ENCODE assay signal across 8 cellular contexts in the genomic region with DNA sequence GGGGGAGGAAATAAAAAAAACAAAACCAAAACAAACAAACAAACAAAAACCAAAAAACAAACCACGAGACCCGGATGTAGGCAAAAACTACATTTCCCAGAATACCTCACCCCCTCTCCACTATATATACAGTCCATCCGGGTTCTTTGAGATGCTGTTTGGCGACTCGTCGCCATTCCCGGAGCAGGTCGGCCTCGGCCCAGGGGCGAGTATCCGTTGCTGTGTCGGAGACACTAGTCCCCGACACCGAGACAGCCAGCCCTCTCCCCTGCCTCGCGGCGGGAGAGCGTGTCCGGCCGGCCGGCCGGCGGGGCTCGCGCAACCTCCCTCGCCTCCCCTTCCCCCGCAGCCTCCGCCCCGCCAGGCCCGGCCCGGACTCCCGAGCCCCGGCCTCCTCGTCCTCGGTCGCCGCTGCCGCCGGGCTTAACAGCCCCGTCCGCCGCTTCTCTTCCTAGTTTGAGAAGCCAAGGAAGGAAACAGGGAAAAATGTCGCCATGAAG. TPM values are rescaled to one million over a fixed set of nuclear protein-coding genes. Genes with fewer than 3 reads are reported as not detected.
DNase-seq lines count a peak whose midpoint lies in the region; ATAC-seq and TF ChIP-seq lines count a peak whose summit lies in the region.

A gene (plus strand): TSS at position 154 of the 500 bp plus-strand sequence. CDS start 456 bp downstream, outside the sequence.

- TF ChIP-seq POLR2A in adrenal gland (IDR thresholded peaks at IDR 0.05), result peak; percentile 97 to 99
- TF ChIP-seq POLR2A in heart left ventricle (IDR thresholded peaks at IDR 0.05), result peak; percentile 97 to 98
- peak; percentile 99 for TF ChIP-seq POLR2A in transverse colon (IDR thresholded peaks at IDR 0.05)

- TF ChIP-seq EP300 in transverse colon (IDR thresholded peaks at IDR 0.05; ENCODE audit: low read depth), result no peak

- peak within 1 kb of the TSS; percentile 61 for H2AFZ ChIP-seq in parathyroid adenoma

- WGBS in adrenal gland, 4 donors, result 0 to 1% (median 0%) methylated on average over 16 to 43 of the region's 43 CpGs
- 0 to 1% (median 1%) methylated on average over 26 to 43 of the region's 43 CpGs for WGBS in heart left ventricle, 4 donors
- 0% methylated on average over 4 to 31 of the region's 43 CpGs for WGBS in transverse colon (ENCODE audit: low coverage in 1 of 2), 2 donors

- peaks cover 40% of the 10 kb centered on the region for H3K79me2 ChIP-seq in parathyroid adenoma

- no peaks in the 10 kb centered on the region for H3K27me3 ChIP-seq in adrenal gland
- no peaks in the 10 kb centered on the region for H3K27me3 ChIP-seq in heart left ventricle
- H3K27me3 ChIP-seq in parathyroid adenoma (ENCODE audit: control insufficient read depth, insufficient read depth, low read length), result no peaks in the 10 kb centered on the region
- no peaks in the 10 kb centered on the region for H3K27me3 ChIP-seq in transverse colon

- H3K4me2 ChIP-seq in parathyroid adenoma (ENCODE audit: low read length), result peak within 1 kb of the TSS; percentile 98

- peaks cover 37 to 38% of the 10 kb centered on the region in 2 donors for H3K4me1 ChIP-seq in adrenal gland (replicated peaks in 1 of 2)
- H3K4me1 ChIP-seq in heart left ventricle, result peaks cover 12 to 50% (median 38%) of the 10 kb centered on the region in 12 donors
- peaks cover 35% of the 10 kb centered on the region for H3K4me1 ChIP-seq in parathyroid adenoma
- H3K4me1 ChIP-seq in transverse colon, result peaks cover 21 to 55% (median 49%) of the 10 kb centered on the region in 4 donors

- peak; percentile 67 for ATAC-seq in HG02642 (IDR thresholded peaks at IDR 0.05; ENCODE audit: poor library complexity, unreplicated experiment)
- ATAC-seq in heart left ventricle, result peak; percentile 59 to 83 (median 74)

- no peaks in the 10 kb centered on the region for H3K36me3 ChIP-seq in adrenal gland (replicated peaks in 1 of 2)
- H3K36me3 ChIP-seq in heart left ventricle, result peaks cover 0 to 12% (median 0%) of the 10 kb centered on the region in 9 donors
- H3K36me3 ChIP-seq in parathyroid adenoma (ENCODE audit: control insufficient read depth, insufficient read depth, low read length), result no peaks in the 10 kb centered on the region
- H3K36me3 ChIP-seq in transverse colon, result no peaks in the 10 kb centered on the region

- DNase-seq in NCI-H1436 (lab: John Stamatoyannopoulos, UW) (peak; percentile 87), adrenal gland (peak; percentile 73 to 89 (median 82)), heart left ventricle (peak; percentile 76 to 88 (median 83)), transverse colon (peak; percentile 85)

- in situ Hi-C loops in transverse colon (cut with MboI; ENCODE audit: low pct_ligation_motif_present in 1 of 4, low pct_unique_long_range_greater_than_20kb in 1 of 4, low sequenced_read_pairs in 3 of 4), result no loop called here

- intact Hi-C loops in T-helper 1 cell treated with Interleukin-12 subunit alpha and Interleukin-12 subunit beta and Interleukin-4 antibody, amounts not matched to agents 30 ng/mL and 1 ng/mL, for 36 hours (cut with micrococcal nuclease), result loop anchor here (1.0 to 2.0 kb wide), 7 partner anchors 38 to 482 kb away; a partner anchor contains a TSS
- intact Hi-C loops in adrenal gland (cut with DNase I) (no loop called here), heart left ventricle (cut with DNase I) (loop anchor here in 2 of 10 donors (2.0 to 5.0 kb wide), 2 partner anchors 21 to 37 kb away; a partner anchor contains a TSS), transverse colon (cut with DNase I; ENCODE audit: low total_unique reads) (no loop called here)

- H3K9me3 ChIP-seq in adrenal gland (replicated peaks in 1 of 3) (no peaks in the 10 kb centered on the region), heart left ventricle (no peaks in the 10 kb centered on the region), parathyroid adenoma (ENCODE audit: control insufficient read depth, low read length) (no peaks in the 10 kb centered on the region), transverse colon (no peaks in the 10 kb centered on the region)

- TF ChIP-seq CTCF in adrenal gland (IDR thresholded peaks at IDR 0.05) (no peak), heart left ventricle (IDR thresholded peaks at IDR 0.05) (no peak), parathyroid adenoma (IDR thresholded peaks at IDR 0.05) (no peak), transverse colon (IDR thresholded peaks at IDR 0.05) (no peak)

- peak within 1 kb of the TSS; percentile 93 for H3K9ac ChIP-seq in parathyroid adenoma

- H3K27ac ChIP-seq in adrenal gland (peak within 1 kb of the TSS; percentile 81 to 99 (median 97)), heart left ventricle (peak within 1 kb of the TSS; percentile 94 to 98 (median 96)), parathyroid adenoma (peak within 1 kb of the TSS; percentile 76), transverse colon (peak within 1 kb of the TSS; percentile 95 to 99 (median 97))

- H3K4me3 ChIP-seq in GM08714 (ENCODE audit: low read length) (peak within 1 kb of the TSS; percentile 88), adrenal gland (peak within 1 kb of the TSS; percentile 4 to 98 (median 90)), heart left ventricle (peak within 1 kb of the TSS; percentile 68 to 99 (median 94)), parathyroid adenoma (ENCODE audit: low read depth, low read length) (peak within 1 kb of the TSS; percentile 96), transverse colon (peak within 1 kb of the TSS; percentile 92 to 97 (median 94))

RNA-seq across cellular contexts. Expression of the gene that starts here (rescaled TPM):
- total RNA-seq in T-helper 1 cell treated with Interleukin-12 subunit alpha and Interleukin-12 subunit beta and Interleukin-4 antibody, amounts not matched to agents 30 ng/mL and 1 ng/mL, for 36 hours, result 172 and 187 TPM in 2 replicates
- 100 to 1,000 TPM; 113 to 366 (median 257) TPM for total RNA-seq in adrenal gland
- polyA plus RNA-seq in adrenal gland, result 100 to 1,000 TPM; 194 to 741 (median 572) TPM
- total RNA-seq in heart left ventricle, result 100 to 1,000 TPM; 165 to 363 (median 278) TPM
- polyA plus RNA-seq in heart left ventricle, result 100 to 1,000 TPM; 247 to 490 TPM
- 100 to 1,000 TPM; 204 to 317 (median 213) TPM for total RNA-seq in transverse colon

Comparison
In these comparisons a context has a peak if more than half of its experiments do, and no peak if none do; other contexts are left out.
1. Peak in every context shown above with its lines: DNase-seq, ATAC-seq, H3K4me3 ChIP-seq and H3K27ac ChIP-seq.